In the genomic region with DNA sequence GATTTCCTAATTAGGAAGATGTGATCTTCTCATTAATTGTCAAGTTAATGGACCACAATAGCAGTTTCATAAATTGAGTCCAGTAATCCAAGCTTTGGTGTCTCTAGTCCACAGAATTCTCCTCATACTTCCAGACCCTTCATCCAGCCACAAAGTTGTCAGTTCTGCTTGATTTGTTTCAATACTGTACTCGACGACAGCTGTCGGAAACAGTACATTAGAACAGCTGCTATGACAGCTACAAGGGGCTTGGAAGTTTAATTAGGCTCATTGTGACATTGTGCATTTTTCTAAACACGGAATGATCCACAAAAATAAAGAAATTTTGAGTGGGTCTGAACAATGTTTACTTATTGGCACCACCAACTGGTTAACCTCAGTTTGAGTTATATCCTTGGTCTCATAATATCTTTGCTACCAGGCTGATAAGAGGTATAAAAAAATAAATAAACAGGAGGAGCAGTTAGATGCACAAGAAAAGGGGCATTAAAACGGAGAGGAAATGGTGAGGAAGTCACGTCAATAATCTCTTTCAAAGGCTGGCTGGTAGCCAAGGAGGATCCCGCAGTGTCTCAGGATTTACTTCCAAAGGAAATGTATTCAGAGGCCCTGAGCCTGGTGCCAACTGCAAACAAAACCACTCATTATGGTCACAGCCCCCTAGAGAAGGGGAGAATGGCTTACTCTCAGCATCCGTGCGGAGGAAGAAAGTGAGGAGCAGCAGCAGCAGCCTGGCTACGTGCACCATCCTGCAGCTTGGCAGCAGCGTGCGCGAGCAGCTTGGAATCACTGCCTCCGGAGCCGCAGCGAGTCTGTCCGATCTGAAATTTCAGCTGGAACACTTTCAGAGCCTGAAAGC, we compare ENCODE assay signal across 11 cellular contexts.
DNase-seq lines count a peak whose midpoint lies in the region; ATAC-seq, FAIRE-seq and TF ChIP-seq lines count a peak whose summit lies in the region.
"Had no signal": no experiment of that assay in that cellular context is flagged by ENCODE, and none has a peak within 500 bp of the region (broad histone marks: within the 10 kb centered on the region; RNA-seq: fewer than 3 reads in every experiment).

No MANE protein-coding gene starts in this region.

- 24 to 28% methylated on average over 17 of the region's 17 CpGs for WGBS in ectodermal cell, 2 experiments
- WGBS in mesodermal cell (ENCODE audit: insufficient coverage in 2 of 2), 2 experiments: 44 to 51% methylated on average over 15 of the region's 17 CpGs
- WGBS in pancreas, 2 donors: 55 to 57% methylated on average over 17 of the region's 17 CpGs

- CTCF ChIA-PET in CD8-positive, alpha-beta memory T cell (lab: Charles Lee): no interaction called here

- no peaks in the 10 kb centered on the region for H3K27me3 ChIP-seq in ectodermal cell (ENCODE audit: control insufficient read depth, insufficient read depth, low read length, poor library complexity, severe bottlenecking)
- H3K27me3 ChIP-seq in pancreas: no peaks in the 10 kb centered on the region
- H3K27me3 ChIP-seq in CD8-positive, alpha-beta memory T cell (ENCODE audit: insufficient read depth, low read length, poor library complexity, severe bottlenecking): no peaks in the 10 kb centered on the region

- no peaks in the 10 kb centered on the region for H3K27me3 Mint-ChIP-seq in CD8-positive, alpha-beta memory T cell

- peaks cover 19% of the 10 kb centered on the region for H3K4me1 ChIP-seq in ectodermal cell (ENCODE audit: control insufficient read depth, insufficient read depth, low read length)
- H3K4me1 ChIP-seq in mesodermal cell (ENCODE audit: control insufficient read depth, insufficient read depth, low read length, poor library complexity, severe bottlenecking): peaks cover 25% of the 10 kb centered on the region
- H3K4me1 ChIP-seq in pancreas: no peaks in the 10 kb centered on the region
- H3K4me1 ChIP-seq in CD8-positive, alpha-beta memory T cell (ENCODE audit: insufficient read depth, low read length): no peaks in the 10 kb centered on the region

- intact Hi-C loops in pancreas (cut with DNase I): no loop called here

- ATAC-seq in pancreas: no peak

- H3K4me3 Mint-ChIP-seq in CD8-positive, alpha-beta memory T cell: no peak overlapping the region

- H3K4me3 ChIP-seq in ectodermal cell (ENCODE audit: insufficient read depth, low read depth, low read length) (no peak overlapping the region), mesodermal cell (ENCODE audit: extremely low read depth, insufficient read depth, low read length, poor library complexity, severe bottlenecking) (no peak overlapping the region), pancreas (no peak overlapping the region)
- H3K4me3 ChIP-seq in CD8-positive, alpha-beta memory T cell (ENCODE audit: low read length): no peak overlapping the region

- peak overlapping the region; percentile 71 for H3K27ac ChIP-seq in ectodermal cell (ENCODE audit: insufficient read depth, low read depth, low read length, poor library complexity, severe bottlenecking)
- peak overlapping the region; percentile 88 for H3K27ac ChIP-seq in mesodermal cell (ENCODE audit: low read depth, low read length, severe bottlenecking)
- no peak overlapping the region for H3K27ac ChIP-seq in pancreas
- no peak overlapping the region for H3K27ac ChIP-seq in CD8-positive, alpha-beta memory T cell (ENCODE audit: low read depth, low read length)

- no peaks in the 10 kb centered on the region for H3K4me1 Mint-ChIP-seq in CD8-positive, alpha-beta memory T cell

- H3K36me3 Mint-ChIP-seq in CD8-positive, alpha-beta memory T cell: no peaks in the 10 kb centered on the region

- H3K27ac Mint-ChIP-seq in CD8-positive, alpha-beta memory T cell: no peak overlapping the region

- no peak for TF ChIP-seq CTCF in pancreas (IDR thresholded peaks at IDR 0.05)

- no peaks in the 10 kb centered on the region for H3K9me3 ChIP-seq in ectodermal cell (ENCODE audit: control insufficient read depth, low read length)
- H3K9me3 ChIP-seq in mesodermal cell (ENCODE audit: control insufficient read depth, low read length): no peaks in the 10 kb centered on the region
- no peaks in the 10 kb centered on the region for H3K9me3 ChIP-seq in pancreas
- no peaks in the 10 kb centered on the region for H3K9me3 ChIP-seq in CD8-positive, alpha-beta memory T cell (ENCODE audit: low read length)

- DNase-seq in A172 (ENCODE audit: low spot score) (peak; percentile 21), NCI-H2107 (lab: John Stamatoyannopoulos, UW) (peak; percentile 16), COLO668 (lab: John Stamatoyannopoulos, UW; ENCODE audit: unreplicated experiment) (no peak), pancreas (no peak), NOMO-1 (lab: John Stamatoyannopoulos, UW; ENCODE audit: unreplicated experiment in 2 of 2) (no peak)
- no peak for DNase-seq in CD8-positive, alpha-beta memory T cell
- DNase-seq: SW 1271 had no signal

- no peak for FAIRE-seq in pancreas (lab: Jason Lieb, UNC)
- FAIRE-seq: frontal cortex, H54 had no signal

- peaks cover 0 to 3% (median 0%) of the 10 kb centered on the region in 5 donors for H3K9me3 Mint-ChIP-seq in CD8-positive, alpha-beta memory T cell

- POLR2A ChIA-PET in CD8-positive, alpha-beta memory T cell (lab: Charles Lee): no interaction called here

- no peaks in the 10 kb centered on the region for H3K36me3 ChIP-seq in ectodermal cell (ENCODE audit: control insufficient read depth, insufficient read depth, low read length)
- peaks cover 10% of the 10 kb centered on the region for H3K36me3 ChIP-seq in mesodermal cell (ENCODE audit: control insufficient read depth, insufficient read depth, low read length)
- no peaks in the 10 kb centered on the region for H3K36me3 ChIP-seq in pancreas
- H3K36me3 ChIP-seq in CD8-positive, alpha-beta memory T cell (ENCODE audit: insufficient read depth, low read length): no peaks in the 10 kb centered on the region

Comparison
In these comparisons a context has a peak if more than half of its experiments do, and no peak if none do; other contexts are left out.
1. DNase-seq: peak in A172 (single experiment) and NCI-H2107 (single experiment); none in COLO668 (single experiment), pancreas (0 of 6), NOMO-1 (0 of 2) and CD8-positive, alpha-beta memory T cell (0 of 5).
2. H3K27ac ChIP-seq: peak in ectodermal cell (single experiment) and mesodermal cell (single experiment); none in pancreas (0 of 4) and CD8-positive, alpha-beta memory T cell (single experiment).